ENCODE assay signal across 14 cellular contexts in genomic region chr19:46611791-46612190, GRCh38. TPM values are rescaled to one million over a fixed set of nuclear protein-coding genes. Genes with fewer than 3 reads are reported as not detected.
DNase-seq lines count a peak whose midpoint lies in the region; TF ChIP-seq lines count a peak whose summit lies in the region.
"Had no signal": no experiment of that assay in that cellular context is flagged by ENCODE, and none has a peak within 500 bp of the region (broad histone marks: within the 10 kb centered on the region; RNA-seq: fewer than 3 reads in every experiment).

No MANE protein-coding gene starts in this region.

- peak overlapping the region; percentile 35 for H3K4me3 ChIP-seq in Jurkat, Clone E6-1 (ENCODE audit: low read length)

- peak overlapping the region; percentile 66 for H3K4me3 Mint-ChIP-seq in activated CD4-positive, alpha-beta T cell treated with anti-CD3 and anti-CD28 coated beads, Interleukin-2, amount 10 ng/mL, durations not matched to agents 24 days and 14 days
- no peak overlapping the region for H3K4me3 Mint-ChIP-seq in chondrocyte (ENCODE audit: unreplicated experiment)
- no peak overlapping the region for H3K4me3 Mint-ChIP-seq in type B pancreatic cell

- H3K9me3 Mint-ChIP-seq in activated CD4-positive, alpha-beta T cell treated with anti-CD3 and anti-CD28 coated beads, Interleukin-2, amount 10 ng/mL, durations not matched to agents 24 days and 14 days, result no peaks in the 10 kb centered on the region
- H3K9me3 Mint-ChIP-seq in chondrocyte (ENCODE audit: low read depth), result no peaks in the 10 kb centered on the region
- H3K9me3 Mint-ChIP-seq in type B pancreatic cell, result no peaks in the 10 kb centered on the region

- intact Hi-C loops in activated CD4-positive, alpha-beta T cell treated with anti-CD3 and anti-CD28 coated beads, Interleukin-2, amount 10 ng/mL, durations not matched to agents 24 days and 14 days (cut with micrococcal nuclease), result loop anchor here (1.0 to 5.0 kb wide), 3 partner anchors 8 to 106 kb away; partner anchors contain the start of gene PRKD2
- intact Hi-C loops in posterior vena cava (cut with DNase I), result loop anchor here in 1 of 2 donors (5.0 to 10.0 kb wide), 2 partner anchors 51 to 113 kb away; partner anchors contain the start of gene DACT3

- peak overlapping the region; percentile 89 for H3K27ac Mint-ChIP-seq in activated CD4-positive, alpha-beta T cell treated with anti-CD3 and anti-CD28 coated beads, Interleukin-2, amount 10 ng/mL, durations not matched to agents 24 days and 14 days
- peak overlapping the region; percentile 58 for H3K27ac Mint-ChIP-seq in chondrocyte (ENCODE audit: unreplicated experiment)
- no peak overlapping the region for H3K27ac Mint-ChIP-seq in type B pancreatic cell

- no peak for TF ChIP-seq CTCF in chondrocyte (IDR thresholded peaks at IDR 0.05)
- no peak for TF ChIP-seq CTCF in type B pancreatic cell (conservative IDR thresholded peaks at IDR 0.05)

- peaks cover 51% of the 10 kb centered on the region for H3K36me3 Mint-ChIP-seq in activated CD4-positive, alpha-beta T cell treated with anti-CD3 and anti-CD28 coated beads, Interleukin-2, amount 10 ng/mL, durations not matched to agents 24 days and 14 days (ENCODE audit: low read depth)
- H3K36me3 Mint-ChIP-seq in chondrocyte (ENCODE audit: low read depth) (peaks cover 24% of the 10 kb centered on the region), type B pancreatic cell (peaks cover 11% of the 10 kb centered on the region)

- peaks cover 48% of the 10 kb centered on the region for H3K4me1 Mint-ChIP-seq in activated CD4-positive, alpha-beta T cell treated with anti-CD3 and anti-CD28 coated beads, Interleukin-2, amount 10 ng/mL, durations not matched to agents 24 days and 14 days
- H3K4me1 Mint-ChIP-seq in chondrocyte (ENCODE audit: low read depth) (peaks cover 13% of the 10 kb centered on the region), type B pancreatic cell (ENCODE audit: unreplicated experiment) (peaks cover 14% of the 10 kb centered on the region)

- peak; percentile 73 for DNase-seq in activated CD4-positive, alpha-beta T cell treated with anti-CD3 and anti-CD28 coated beads, Interleukin-2, amount 10 ng/mL, durations not matched to agents 24 days and 14 days
- no peak for DNase-seq in activated CD4-positive, alpha-beta T cell treated with anti-CD3 and anti-CD28 coated beads for 4 hours
- no peak for DNase-seq in Jurkat, Clone E6-1 (ENCODE audit: low read depth, low spot score)
- peak; percentile 41 for DNase-seq in chondrocyte (ENCODE audit: low spot score)
- peak; percentile 41 for DNase-seq in posterior vena cava (ENCODE audit: low spot score)
- no peak for DNase-seq in type B pancreatic cell (ENCODE audit: extremely low spot score, unreplicated experiment)
- DNase-seq in stimulated activated CD4-positive, alpha-beta T cell treated with anti-CD3 and anti-CD28 coated beads, Interleukin-15, amount 100 ng/mL, for 24 hours, result no peak
- DNase-seq in mucosa of gallbladder (ENCODE audit: low spot score), result no peak
- DNase-seq: NCI-H187, SIG-M5 had no signal

- no peaks in the 10 kb centered on the region for H3K27me3 Mint-ChIP-seq in activated CD4-positive, alpha-beta T cell treated with anti-CD3 and anti-CD28 coated beads, Interleukin-2, amount 10 ng/mL, durations not matched to agents 24 days and 14 days
- H3K27me3 Mint-ChIP-seq in chondrocyte (ENCODE audit: low read depth) (no peaks in the 10 kb centered on the region), type B pancreatic cell (peaks cover 3% of the 10 kb centered on the region)

RNA-seq across cellular contexts. Expression of gene CALM3, which starts 10.7 kb away (rescaled TPM):
- total RNA-seq in activated CD4-positive, alpha-beta T cell treated with anti-CD3 and anti-CD28 coated beads, Interleukin-2, amount 10 ng/mL, durations not matched to agents 24 days and 14 days, result 477 and 479 TPM in 2 replicates
- polyA plus RNA-seq in Jurkat, Clone E6-1 (2012; ENCODE audit: insufficient read depth, insufficient read length), result 522 TPM
- total RNA-seq in chondrocyte, result 137 to 148 TPM (median 144 TPM) in 3 replicates
- total RNA-seq in posterior vena cava, result 100 to 1,000 TPM; 182 to 244 TPM
- 315 and 335 TPM in 2 replicates for total RNA-seq in type B pancreatic cell (ENCODE audit: low replicate concordance)
- total RNA-seq in mucosa of gallbladder, result 325 TPM

RNA-seq across cellular contexts. Expression of gene PTGIR, which starts 13.1 kb away (rescaled TPM):
- 194 TPM in 2 replicates for total RNA-seq in activated CD4-positive, alpha-beta T cell treated with anti-CD3 and anti-CD28 coated beads, Interleukin-2, amount 10 ng/mL, durations not matched to agents 24 days and 14 days
- polyA plus RNA-seq in Jurkat, Clone E6-1 (2012; ENCODE audit: insufficient read depth, insufficient read length), result 0.85 TPM
- total RNA-seq in chondrocyte (0.80 to 2.4 TPM (median 2.2 TPM) in 3 replicates), posterior vena cava (10 to 100 TPM; 17.3 to 29.8 TPM), type B pancreatic cell (ENCODE audit: low replicate concordance) (0.46 TPM in 1 of 2 replicates, not detected in the other), mucosa of gallbladder (1.7 TPM)
- total RNA-seq: dermis blood vessel endothelial cell had no signal

RNA-seq across cellular contexts. Expression of gene GNG8, which starts 24.2 kb away (rescaled TPM):
- total RNA-seq in activated CD4-positive, alpha-beta T cell treated with anti-CD3 and anti-CD28 coated beads, Interleukin-2, amount 10 ng/mL, durations not matched to agents 24 days and 14 days, result 13.3 and 14.1 TPM in 2 replicates
- polyA plus RNA-seq in Jurkat, Clone E6-1 (2012; ENCODE audit: insufficient read depth, insufficient read length), result not detected
- not detected in 3 replicates for total RNA-seq in chondrocyte
- total RNA-seq in posterior vena cava, result not detected
- 2.4 TPM in 1 of 2 replicates, not detected in the other for total RNA-seq in type B pancreatic cell (ENCODE audit: low replicate concordance)
- total RNA-seq in mucosa of gallbladder, result not detected
- total RNA-seq: Daoy, dermis blood vessel endothelial cell, skeletal muscle tissue, ureter had no signal

RNA-seq across cellular contexts. Expression of gene DACT3, which starts 49.2 kb away (rescaled TPM):
- total RNA-seq in activated CD4-positive, alpha-beta T cell treated with anti-CD3 and anti-CD28 coated beads, Interleukin-2, amount 10 ng/mL, durations not matched to agents 24 days and 14 days, result 3.2 and 3.7 TPM in 2 replicates
- polyA plus RNA-seq in Jurkat, Clone E6-1 (2012; ENCODE audit: insufficient read depth, insufficient read length), result 0.77 TPM
- 17.1 to 18.7 TPM (median 18.5 TPM) in 3 replicates for total RNA-seq in chondrocyte
- 100 to 1,000 TPM in 1 of 2 donors, 10 to 100 TPM in 1; 72.0 to 122 TPM for total RNA-seq in posterior vena cava
- total RNA-seq in type B pancreatic cell (ENCODE audit: low replicate concordance), result 1.3 and 24.5 TPM in 2 replicates
- 31.0 TPM for total RNA-seq in mucosa of gallbladder

Comparison
In these comparisons a context has a peak if more than half of its experiments do, and no peak if none do; other contexts are left out.
1. DNase-seq: peak in activated CD4-positive, alpha-beta T cell treated with anti-CD3 and anti-CD28 coated beads, Interleukin-2, amount 10 ng/mL, durations not matched to agents 24 days and 14 days (single experiment), chondrocyte (single experiment) and posterior vena cava (single experiment); none in activated CD4-positive, alpha-beta T cell treated with anti-CD3 and anti-CD28 coated beads for 4 hours (0 of 2), Jurkat, Clone E6-1 (single experiment), type B pancreatic cell (single experiment), stimulated activated CD4-positive, alpha-beta T cell treated with anti-CD3 and anti-CD28 coated beads, Interleukin-15, amount 100 ng/mL, for 24 hours (single experiment) and mucosa of gallbladder (single experiment).